In genomic region chr19:18460313-18460712, GRCh38 we compare ENCODE assay signal across 12 cellular contexts. TPM values are rescaled to one million over a fixed set of nuclear protein-coding genes. Genes with fewer than 3 reads are reported as not detected.
DNase-seq lines count a peak whose midpoint lies in the region; ATAC-seq and TF ChIP-seq lines count a peak whose summit lies in the region.
"Had no signal": no experiment of that assay in that cellular context is flagged by ENCODE, and none has a peak within 500 bp of the region (broad histone marks: within the 10 kb centered on the region; RNA-seq: fewer than 3 reads in every experiment).

No MANE protein-coding gene starts in this region.

- WGBS in lung, 2 donors: 63 to 76% methylated on average over 10 of the region's 10 CpGs
- WGBS in tibial nerve, 2 donors: 23 to 38% methylated on average over 10 of the region's 10 CpGs

- no peak for DNase-seq in PC-9
- no peak for DNase-seq in dorsolateral prefrontal cortex
- DNase-seq in lung (ENCODE audit: low spot score): no peak
- DNase-seq in tibial nerve (ENCODE audit: low spot score in 2 of 2): peak; percentile 51 to 60
- DNase-seq in SK-N-DZ (ENCODE audit: low spot score): no peak
- DNase-seq in cortex of kidney (lab: John Stamatoyannopoulos, UW): no peak
- DNase-seq in medulla oblongata (ENCODE audit: extremely low spot score): no peak
- DNase-seq: activated CD4-positive, alpha-beta memory T cell treated with anti-CD3 and anti-CD28 coated beads for 36 hours; NCI-H774; stimulated activated naive CD8-positive, alpha-beta T cell treated with anti-CD3 and anti-CD28 coated beads, Interleukin-15, Interleukin-2, amounts not matched to agents 100 U/mL and 50 U/mL, for 24 hours had no signal

- TF ChIP-seq POLR2A in tibial nerve (IDR thresholded peaks at IDR 0.05): no peak

- H3K4me3 ChIP-seq in PC-9 (0 out of 2 replicates have a peak overlapping the region, but pooled peaks have one; percentile 15), dorsolateral prefrontal cortex (no peak overlapping the region), lung (no peak overlapping the region), tibial nerve (no peak overlapping the region)

- peak overlapping the region; percentile 60 for H3K4me2 ChIP-seq in PC-9

- intact Hi-C loops in PC-9 (cut with micrococcal nuclease; ENCODE audit: unreplicated experiment): loop anchor here (10.0 kb wide), 2 partner anchors 214 to 384 kb away; no protein-coding TSS in a partner anchor
- intact Hi-C loops in dorsolateral prefrontal cortex (cut with DNase I): loop anchor here in 1 of 2 donors (5.0 to 10.0 kb wide), 3 partner anchors 84 to 382 kb away; partner anchors contain the start of genes FKBP8 and REX1BD

- no peaks in the 10 kb centered on the region for H3K27me3 ChIP-seq in PC-9 (ENCODE audit: insufficient read depth, low read depth)
- H3K27me3 ChIP-seq in dorsolateral prefrontal cortex: no peaks in the 10 kb centered on the region
- no peaks in the 10 kb centered on the region for H3K27me3 ChIP-seq in lung (ENCODE audit: control insufficient read depth, insufficient read depth)
- no peaks in the 10 kb centered on the region for H3K27me3 ChIP-seq in tibial nerve
- H3K27me3 ChIP-seq: neutrophil had no signal

- ATAC-seq in lung (ENCODE audit: insufficient read depth, low FRiP score): no peak
- ATAC-seq in HG03565 (IDR thresholded peaks at IDR 0.05; ENCODE audit: unreplicated experiment): no peak
- ATAC-seq: stimulated activated naive CD8-positive, alpha-beta T cell treated with anti-CD3 and anti-CD28 coated beads, Interleukin-15, Interleukin-2, amounts not matched to agents 100 U/mL and 50 U/mL, for 24 hours had no signal

- POLR2A ChIA-PET in PC-9 (lab: Charles Lee; ENCODE audit: unreplicated experiment): interaction anchor here (0.6 kb wide), 1 partner anchor 13 kb away, joined by 4 read pairs; no protein-coding TSS in a partner anchor

- no peak for TF ChIP-seq EP300 in tibial nerve (IDR thresholded peaks at IDR 0.05)

- peaks cover 27% of the 10 kb centered on the region for H3K4me1 ChIP-seq in PC-9 (replicated peaks; ENCODE audit: insufficient read depth)
- peaks cover 3 to 12% of the 10 kb centered on the region in 2 donors for H3K4me1 ChIP-seq in lung (ENCODE audit: control insufficient read depth in 2 of 2, insufficient read depth in 2 of 2, low read length in 2 of 2)
- H3K4me1 ChIP-seq in tibial nerve: peaks cover 0 to 65% (median 34%) of the 10 kb centered on the region in 4 donors

- peaks cover 44% of the 10 kb centered on the region for H4K20me1 ChIP-seq in PC-9 (ENCODE audit: insufficient read depth)

- no peaks in the 10 kb centered on the region for H3K9me2 ChIP-seq in PC-9 (ENCODE audit: insufficient read depth)

- H3K9me3 ChIP-seq in PC-9 (ENCODE audit: insufficient read depth, low read depth) (no peaks in the 10 kb centered on the region), lung (ENCODE audit: control insufficient read depth in 2 of 2, insufficient read depth in 1 of 2, low read length in 1 of 2) (no peaks in the 10 kb centered on the region), tibial nerve (peaks cover 0 to 5% (median 0%) of the 10 kb centered on the region in 4 donors)
- H3K9me3 ChIP-seq: neutrophil had no signal

- H3K79me2 ChIP-seq in PC-9 (ENCODE audit: low read depth): no peaks in the 10 kb centered on the region

- no peak overlapping the region for H2AFZ ChIP-seq in PC-9

- BruUV-seq in PC-9 (replicated peaks; lab: Mats Ljungman, UMichigan): no TSS peak

- H3K27ac ChIP-seq in PC-9 (peak overlapping the region; percentile 70), dorsolateral prefrontal cortex (peak overlapping the region in 39 of 59 donors; percentile 1 to 81 (median 45)), lung (ENCODE audit: low read depth in 1 of 2, low read length in 1 of 2) (peak overlapping the region; percentile 63), tibial nerve (peak overlapping the region; percentile 54 to 90 (median 80))
- H3K27ac ChIP-seq: neutrophil had no signal

- H3F3A ChIP-seq in PC-9 (ENCODE audit: insufficient read depth, low read depth): peaks cover 33% of the 10 kb centered on the region

- TF ChIP-seq CTCF in PC-9 (conservative IDR thresholded peaks at IDR 0.05) (no peak), dorsolateral prefrontal cortex (IDR thresholded peaks at IDR 0.05 in 54 of 56, conservative IDR thresholded peaks at IDR 0.05 in 2 of 56; ENCODE audit: low read depth in 1 of 56, partially characterized antibody in 56 of 56) (no peak), lung (IDR thresholded peaks at IDR 0.05; ENCODE audit: control extremely low read depth, extremely low read depth) (no peak), tibial nerve (IDR thresholded peaks at IDR 0.05) (no peak)

- peaks cover 30% of the 10 kb centered on the region for H3K36me3 ChIP-seq in PC-9 (ENCODE audit: low read depth)
- H3K36me3 ChIP-seq in lung (ENCODE audit: control insufficient read depth in 2 of 2, insufficient read depth in 2 of 2, low read length in 2 of 2): peaks cover 0 to 55% of the 10 kb centered on the region in 2 donors
- H3K36me3 ChIP-seq in tibial nerve: peaks cover 4 to 59% (median 12%) of the 10 kb centered on the region in 3 donors

- CTCF ChIA-PET in PC-9 (lab: Charles Lee): interaction anchor here (0.5 to 0.6 kb wide), 2 partner anchors 22 to 23 kb away, joined by 3 to 4 read pairs; no protein-coding TSS in a partner anchor

RNA-seq across cellular contexts. Expression of gene ISYNA1, which starts 22.4 kb away (rescaled TPM):
- total RNA-seq in PC-9 (2021) (129 and 142 TPM in 2 replicates), dorsolateral prefrontal cortex (100 to 1,000 TPM in 1 of 120 experiments, 10 to 100 TPM in 118, 1 to 10 TPM in 1; 7.4 to 118 (median 26.3) TPM), lung (10 to 100 TPM; 24.9 to 56.7 TPM), tibial nerve (10 to 100 TPM; 43.5 to 82.2 (median 52.4) TPM)
- polyA plus RNA-seq in lung: 10 to 100 TPM; 14.7 to 25.1 TPM
- 121 and 123 TPM in 2 replicates for polyA plus RNA-seq in SK-N-DZ (2014; cell fraction: cytosol; rRNA removed)
- 702 and 880 TPM in 2 replicates for polyA plus RNA-seq in SK-N-DZ (2014; cell fraction: nucleus; rRNA removed)

RNA-seq across cellular contexts. Expression of gene SSBP4, which starts 41.1 kb away (rescaled TPM):
- total RNA-seq in PC-9 (2021): 56.6 and 65.2 TPM in 2 replicates
- 100 to 1,000 TPM in 39 of 120 experiments, 10 to 100 TPM in 81; 42.5 to 168 (median 93.8) TPM for total RNA-seq in dorsolateral prefrontal cortex
- 10 to 100 TPM; 31.7 to 95.3 TPM for total RNA-seq in lung
- polyA plus RNA-seq in lung: 10 to 100 TPM; 60.3 to 84.4 TPM
- 100 to 1,000 TPM in 1 of 4 donors, 10 to 100 TPM in 3; 67.4 to 172 (median 84.2) TPM for total RNA-seq in tibial nerve
- polyA plus RNA-seq in SK-N-DZ (2014; cell fraction: cytosol; rRNA removed): 123 and 163 TPM in 2 replicates
- polyA plus RNA-seq in SK-N-DZ (2014; cell fraction: nucleus; rRNA removed): 351 and 529 TPM in 2 replicates

Comparison
In these comparisons a context has a peak if more than half of its experiments do, and no peak if none do; other contexts are left out.
1. DNase-seq: peak in tibial nerve (2 of 2); none in PC-9 (0 of 2), dorsolateral prefrontal cortex (0 of 10), lung (single experiment), SK-N-DZ (single experiment), cortex of kidney (single experiment) and medulla oblongata (single experiment).
2. Peak in every context shown above with its lines, with median percentiles within 50 percentile points of each other: H3K27ac ChIP-seq.